11 cellular contexts compared by ENCODE assay signal in genomic region chr5:150615141-150615699, GRCh38. TPM values are rescaled to one million over a fixed set of nuclear protein-coding genes. Genes with fewer than 3 reads are reported as not detected.
DNase-seq lines count a peak whose midpoint lies in the region; ATAC-seq, FAIRE-seq and TF ChIP-seq lines count a peak whose summit lies in the region.
"Had no signal": no experiment of that assay in that cellular context is flagged by ENCODE, and none has a peak within 500 bp of the region (broad histone marks: within the 10 kb centered on the region; RNA-seq: fewer than 3 reads in every experiment).

No MANE protein-coding gene starts in this region.

- H4K91ac ChIP-seq in H9 (ENCODE audit: insufficient read length, low read depth, low read length): no peak overlapping the region

- no peak overlapping the region for H2AFZ ChIP-seq in H9 (ENCODE audit: low read length)

- WGBS in adrenal gland, 4 donors: 15 to 19% (median 16%) methylated on average over 12 to 17 of the region's 17 CpGs
- whole genome bisulfite sequencing in sigmoid colon, 2 donors: 7 to 33% methylated on average over 17 of the region's 17 CpGs
- 57 to 76% methylated on average over 8 to 17 of the region's 17 CpGs for WGBS in endodermal cell (ENCODE audit: insufficient coverage in 1 of 2, insufficient read length in 1 of 2), 2 experiments
- no CpG with 5 or more reads among the region's 17 CpGs for WGBS in H9 (ENCODE audit: extremely low coverage, insufficient read length, low lambda C conversion rate)

- H3K4me1 ChIP-seq in adrenal gland (replicated peaks in 1 of 2) (peaks cover 43 to 74% of the 10 kb centered on the region in 2 donors), sigmoid colon (peaks cover 0 to 76% (median 63%) of the 10 kb centered on the region in 4 donors), endodermal cell (ENCODE audit: control insufficient read depth, insufficient read depth, low read length) (peaks cover 25% of the 10 kb centered on the region), H9 (ENCODE audit: insufficient read depth, low read length) (no peaks in the 10 kb centered on the region)

- H3K27ac ChIP-seq in adrenal gland: peak overlapping the region; percentile 77 to 95 (median 86)
- H3K27ac ChIP-seq in sigmoid colon: peak overlapping the region; percentile 28 to 84 (median 58)
- no peak overlapping the region for H3K27ac ChIP-seq in endodermal cell (ENCODE audit: low read depth, low read length)
- no peak overlapping the region for H3K27ac ChIP-seq in H9 (ENCODE audit: insufficient read length, low read depth, low read length)
- H3K27ac ChIP-seq: SK-N-MC had no signal

- no peak overlapping the region for H3K9ac ChIP-seq in endodermal cell (ENCODE audit: extremely low read depth, low read length, poor library complexity, severe bottlenecking)
- no peak overlapping the region for H3K9ac ChIP-seq in H9 (ENCODE audit: extremely low read depth, insufficient read length, low read length)

- no peaks in the 10 kb centered on the region; the same call in 1 of the 2 replicates for H3K79me2 ChIP-seq in H9 (ENCODE audit: insufficient read depth, low read length)

- H3K56ac ChIP-seq in H9 (ENCODE audit: insufficient read length, low read depth, low read length): no peak overlapping the region

- H3K9me3 ChIP-seq in adrenal gland (replicated peaks in 1 of 3): no peaks in the 10 kb centered on the region
- no peaks in the 10 kb centered on the region for H3K9me3 ChIP-seq in sigmoid colon
- H3K9me3 ChIP-seq in endodermal cell (ENCODE audit: control insufficient read depth, low read length): no peaks in the 10 kb centered on the region
- H3K9me3 ChIP-seq in H9 (ENCODE audit: control insufficient read depth, low read depth, low read length): no peaks in the 10 kb centered on the region
- H3K9me3 ChIP-seq: Caco-2 had no signal

- H3K4me3 Mint-ChIP-seq in endodermal cell: no peak overlapping the region
- H3K4me3 Mint-ChIP-seq in H9: no peak overlapping the region; a peak in 1 of 5 replicates
- H3K4me3 Mint-ChIP-seq: activated T-cell treated with anti-CD3 and anti-CD28 coated beads, Interleukin-2, amount 50 U/mL, for 24 hours had no signal

- H3K4me3 ChIP-seq in adrenal gland (no peak overlapping the region), sigmoid colon (no peak overlapping the region), endodermal cell (ENCODE audit: low read length) (no peak overlapping the region)
- H3K4me3 ChIP-seq: SK-N-MC had no signal

- H3K4me2 ChIP-seq in H9 (ENCODE audit: insufficient read depth, insufficient read length, low read length): no peak overlapping the region

- H2BK20ac ChIP-seq in H9 (ENCODE audit: low read depth, low read length, poor library complexity, severe bottlenecking): no peak overlapping the region

- H3K18ac ChIP-seq in H9 (ENCODE audit: insufficient read length, low read depth, low read length): no peak overlapping the region

- no peak overlapping the region for H2BK12ac ChIP-seq in H9 (ENCODE audit: insufficient read length, low read depth, low read length)

- H2AK5ac ChIP-seq in H9 (ENCODE audit: insufficient read length, low read length): no peak overlapping the region

- H4K5ac ChIP-seq in H9 (ENCODE audit: insufficient read length, low read depth, low read length): no peak overlapping the region

- H3K27ac Mint-ChIP-seq in endodermal cell (no peak overlapping the region), H9 (no peak overlapping the region; a peak in 1 of 7 replicates)
- H3K27ac Mint-ChIP-seq: activated T-cell treated with anti-CD3 and anti-CD28 coated beads, Interleukin-2, amount 50 U/mL, for 24 hours had no signal

- no peak for TF ChIP-seq EP300 in sigmoid colon (IDR thresholded peaks at IDR 0.05)

- no peak overlapping the region for H2BK15ac ChIP-seq in H9 (ENCODE audit: low read depth, low read length)

- H3K36me3 Mint-ChIP-seq in endodermal cell (ENCODE audit: low read depth) (no peaks in the 10 kb centered on the region), H9 (ENCODE audit: insufficient read depth in 1 of 3, low read depth in 3 of 3) (no peaks in the 10 kb centered on the region)

- H4K8ac ChIP-seq in H9 (replicated peaks; ENCODE audit: insufficient read length, low read depth, low read length): no peak overlapping the region

- no peak overlapping the region for H3K14ac ChIP-seq in H9 (ENCODE audit: insufficient read depth, low read length)

- intact Hi-C loops in adrenal gland (cut with DNase I): no loop called here
- intact Hi-C loops in left cardiac atrium (cut with DNase I): no loop called here
- intact Hi-C loops in sigmoid colon (cut with DNase I): loop anchor here (5.0 kb wide), 1 partner anchor 37 kb away; no protein-coding TSS in a partner anchor

- DNase-seq in D721Med (ENCODE audit: insufficient read length, low spot score) (peak; percentile 57), adrenal gland (peak in 6 of 7 donors; percentile 70 to 88 (median 76)), left cardiac atrium (peak; percentile 86), sigmoid colon (no peak), putamen (ENCODE audit: low spot score) (no peak), endodermal cell (no peak), H9 (no peak)
- DNase-seq: activated T-cell treated with anti-CD3 and anti-CD28 coated beads, Interleukin-2, amount 50 U/mL, for 24 hours; Caco-2 had no signal

- H3K23me2 ChIP-seq in H9 (ENCODE audit: insufficient read length, low read depth, low read length, poor library complexity, severe bottlenecking): no peaks in the 10 kb centered on the region

- H3K23ac ChIP-seq in H9 (ENCODE audit: insufficient read length, low read depth, low read length): no peak overlapping the region

- TF ChIP-seq POLR2A in adrenal gland (IDR thresholded peaks at IDR 0.05) (no peak), sigmoid colon (IDR thresholded peaks at IDR 0.05) (no peak)

- H3K36me3 ChIP-seq in adrenal gland (replicated peaks in 1 of 2) (no peaks in the 10 kb centered on the region), sigmoid colon (no peaks in the 10 kb centered on the region), endodermal cell (ENCODE audit: control insufficient read depth, insufficient read depth, low read length) (no peaks in the 10 kb centered on the region)

- no peak for FAIRE-seq in D721Med (lab: Jason Lieb, UNC)

- no peak overlapping the region for H2BK5ac ChIP-seq in H9 (ENCODE audit: insufficient read length, low read length)

- no peaks in the 10 kb centered on the region for H3K79me1 ChIP-seq in H9 (ENCODE audit: insufficient read depth, low read depth, low read length, poor library complexity, severe bottlenecking)

- H3K27me3 ChIP-seq in adrenal gland: no peaks in the 10 kb centered on the region
- H3K27me3 ChIP-seq in sigmoid colon: no peaks in the 10 kb centered on the region
- H3K27me3 ChIP-seq in endodermal cell (ENCODE audit: control insufficient read depth, insufficient read depth, low read length, poor library complexity, severe bottlenecking): no peaks in the 10 kb centered on the region
- no peaks in the 10 kb centered on the region for H3K27me3 ChIP-seq in H9 (ENCODE audit: insufficient read depth, low read length)

- H3T11ph ChIP-seq in H9 (ENCODE audit: low read length): no peak overlapping the region

- peaks cover 54% of the 10 kb centered on the region for H3K4me1 Mint-ChIP-seq in endodermal cell
- H3K4me1 Mint-ChIP-seq in H9: peaks cover 43 to 45% of the 10 kb centered on the region in 2 experiments

- H2BK120ac ChIP-seq in H9 (ENCODE audit: low read depth, low read length, poor library complexity, severe bottlenecking): no peak overlapping the region

- H3K27me3 Mint-ChIP-seq in endodermal cell (ENCODE audit: insufficient read depth) (peaks cover 4% of the 10 kb centered on the region), H9 (ENCODE audit: low read depth) (peaks cover 6% of the 10 kb centered on the region)

- ATAC-seq in left cardiac atrium (peak; percentile 32 to 48), GM21576 (IDR thresholded peaks at IDR 0.05; ENCODE audit: unreplicated experiment) (no peak)

- no peak overlapping the region for H3K4ac ChIP-seq in H9 (ENCODE audit: low read depth, low read length)

- H3K9me3 Mint-ChIP-seq in endodermal cell (no peaks in the 10 kb centered on the region), H9 (no peaks in the 10 kb centered on the region)
- H3K9me3 Mint-ChIP-seq: activated T-cell treated with anti-CD3 and anti-CD28 coated beads, Interleukin-2, amount 50 U/mL, for 24 hours had no signal

- TF ChIP-seq CTCF in D721Med (IDR thresholded peaks at IDR 0.05; ENCODE audit: insufficient read depth, missing control alignments): no peak
- no peak for TF ChIP-seq CTCF in adrenal gland (IDR thresholded peaks at IDR 0.05)
- TF ChIP-seq CTCF in sigmoid colon (IDR thresholded peaks at IDR 0.05): no peak
- no peak for TF ChIP-seq CTCF in endodermal cell (conservative IDR thresholded peaks at IDR 0.05)
- no peak for TF ChIP-seq CTCF in H9 (conservative IDR thresholded peaks at IDR 0.05)

- H4K20me1 ChIP-seq in H9 (ENCODE audit: control insufficient read depth, insufficient read depth, insufficient read length): no peaks in the 10 kb centered on the region

RNA-seq across cellular contexts. Expression of gene SYNPO, which starts 25.2 kb away (rescaled TPM):
- total RNA-seq in adrenal gland (100 to 1,000 TPM in 5 of 8 donors, 10 to 100 TPM in 3; 86.8 to 293 (median 151) TPM), left cardiac atrium (100 to 1,000 TPM; 503 to 769 TPM), sigmoid colon (10 to 100 TPM in 2 of 4 donors, 1 to 10 TPM in 2; 7.1 to 23.5 (median 11.1) TPM), endodermal cell (1 to 10 TPM; 4.2 to 4.5 TPM), H9 (2021) (1.7 and 1.9 TPM in 2 replicates)
- polyA plus RNA-seq in adrenal gland (100 to 1,000 TPM in 2 of 3 donors, 10 to 100 TPM in 1; 59.4 to 254 (median 108) TPM), sigmoid colon (10 to 100 TPM; 18.6 to 30.1 (median 28.9) TPM)
- polyA plus RNA-seq in endodermal cell (2013, experiment 1 of 2): 3.8 TPM
- polyA plus RNA-seq in endodermal cell (2013, experiment 2 of 2): 4.6 TPM

RNA-seq across cellular contexts. Expression of gene MYOZ3, which starts 45.8 kb away (rescaled TPM):
- total RNA-seq in adrenal gland (1 to 10 TPM in 1 of 8 donors, under 1 TPM in 6, not detected in 1; 0.12 to 1.9 (median 0.42) TPM), left cardiac atrium (1 to 10 TPM; 2.9 to 3.0 TPM), sigmoid colon (under 1 TPM in 2 of 4 donors, not detected in 2; 0.33 to 0.55 TPM), endodermal cell (10 to 100 TPM; 12.4 to 15.8 TPM), H9 (2021) (15.8 and 18.1 TPM in 2 replicates)
- polyA plus RNA-seq in adrenal gland (1 to 10 TPM in 1 of 3 donors, under 1 TPM in 2; 0.16 to 1.4 (median 0.51) TPM), sigmoid colon (under 1 TPM; 0.16 to 0.92 (median 0.60) TPM)
- polyA plus RNA-seq in endodermal cell (2013, experiment 1 of 2): 4.8 TPM
- 3.3 TPM for polyA plus RNA-seq in endodermal cell (2013, experiment 2 of 2)
- total RNA-seq: Caco-2 had no signal

Comparison
In these comparisons a context has a peak if more than half of its experiments do, and no peak if none do; other contexts are left out.
1. DNase-seq: peak in D721Med (single experiment), adrenal gland (6 of 7) and left cardiac atrium (single experiment); none in sigmoid colon (single experiment), putamen (single experiment), endodermal cell (single experiment) and H9 (single experiment).
2. H3K27ac ChIP-seq: peak in adrenal gland (5 of 5) and sigmoid colon (4 of 4); none in endodermal cell (single experiment) and H9 (single experiment).